ENCODE assay signal across 1 cellular context in genomic region chr15:41554401-41554800, GRCh38.
TF ChIP-seq lines count a peak whose summit lies in the region.

No MANE protein-coding gene starts in this region.

TF ChIP-seq in K562, 482 proteins besides CTCF, POLR2A, EP300 and RAD21:
- TF ChIP-seq CBFA2T3 (IDR thresholded peaks at IDR 0.05) = peak; percentile 55
- TF ChIP-seq HNRNPUL1 (IDR thresholded peaks at IDR 0.05; ENCODE audit: low read length) = no peak
